ENCODE assay signal across 1 cellular context in genomic region chr6:22062807-22063408, GRCh38.
TF ChIP-seq lines count a peak whose summit lies in the region.

No MANE protein-coding gene starts in this region.

TF ChIP-seq in GM23338, 12 proteins besides CTCF, POLR2A, EP300 and RAD21 (continued from another document):
- no peak for TF ChIP-seq ETS1 (IDR thresholded peaks at IDR 0.05)
- no peak for TF ChIP-seq EZH2 (IDR thresholded peaks at IDR 0.05; ENCODE audit: low read depth, unreplicated experiment)
- TF ChIP-seq POLR2AphosphoS5 (IDR thresholded peaks at IDR 0.05; ENCODE audit: low read depth), result no peak
